20 cellular contexts compared by ENCODE assay signal in the genomic region with DNA sequence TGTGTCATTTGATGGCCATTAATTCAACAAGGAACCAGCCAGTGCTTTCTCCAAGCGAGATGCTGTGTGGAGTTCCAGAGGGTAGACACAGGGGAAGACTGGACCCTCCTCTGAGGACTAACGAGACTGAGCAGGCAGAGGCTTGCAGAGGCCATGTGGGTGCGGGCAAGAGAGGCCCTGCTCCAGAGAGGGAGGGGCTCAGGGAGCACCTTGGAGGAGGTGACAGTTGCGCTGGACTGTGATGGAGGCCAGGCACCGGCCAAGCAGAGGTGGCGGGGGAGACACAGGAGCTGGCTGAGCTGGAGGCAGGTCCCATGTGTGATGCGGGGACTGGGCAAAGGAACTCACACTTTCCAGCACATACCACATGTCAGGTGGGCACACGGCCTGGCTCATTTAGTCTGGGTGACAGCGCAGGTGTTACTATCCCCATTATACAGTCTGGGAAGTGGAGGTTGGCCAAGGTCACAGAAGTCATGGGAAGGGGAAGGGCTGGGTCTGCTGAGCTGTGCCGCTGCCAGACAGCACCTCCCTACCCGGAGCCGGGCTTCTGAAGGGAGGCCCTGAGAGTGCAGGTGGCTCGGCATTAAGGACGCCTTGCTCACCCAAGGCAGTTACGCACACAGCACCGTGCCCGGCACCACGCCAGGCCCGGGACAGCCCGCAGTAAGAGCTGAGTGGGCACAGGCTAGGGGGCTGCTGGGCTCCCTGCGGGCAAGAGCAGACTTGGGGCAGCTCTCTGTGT. TPM values are rescaled to one million over a fixed set of nuclear protein-coding genes. Genes with fewer than 3 reads are reported as not detected.
DNase-seq lines count a peak whose midpoint lies in the region; ATAC-seq, FAIRE-seq and TF ChIP-seq lines count a peak whose summit lies in the region.
"Had no signal": no experiment of that assay in that cellular context is flagged by ENCODE, and none has a peak within 500 bp of the region (broad histone marks: within the 10 kb centered on the region; RNA-seq: fewer than 3 reads in every experiment).

No MANE protein-coding gene starts in this region.

- H3K4me1 ChIP-seq in BLaER1 treated with 17β-estradiol and CSF1 and Interleukin-3, amounts not matched to agents 10 nM and 100 nM, result peaks cover 67 to 99% (median 95%) of the 10 kb centered on the region in 10 experiments
- H3K4me1 ChIP-seq in K562 (replicated peaks in 1 of 2; ENCODE audit: control insufficient read depth in 2 of 2, insufficient read depth in 2 of 2, low read length in 2 of 2), result peaks cover 23 to 78% of the 10 kb centered on the region in 2 experiments
- peaks cover 13 to 15% of the 10 kb centered on the region in 2 donors for H3K4me1 ChIP-seq in neuronal stem cell (ENCODE audit: control insufficient read depth in 2 of 2, insufficient read depth in 1 of 2, low read depth in 1 of 2, low read length in 2 of 2)

- H2AK5ac ChIP-seq in neuronal stem cell (ENCODE audit: low read depth, low read length), result peak overlapping the region; percentile 56

- intact Hi-C loops in K562 (cut with micrococcal nuclease), result no loop called here

- peaks cover 0 to 61% (median 0%) of the 10 kb centered on the region in 11 experiments; a peak in 7 of 22 replicates for H3K27me3 ChIP-seq in BLaER1 treated with 17β-estradiol and CSF1 and Interleukin-3, amounts not matched to agents 10 nM and 100 nM
- 0 out of 5 replicates have a peak, but pooled peaks cover 0 to 3% of the 10 kb centered on the region in 2 experiments for H3K27me3 ChIP-seq in K562 (ENCODE audit: control insufficient read depth in 2 of 2, insufficient read depth in 2 of 2, low read length in 2 of 2)
- peaks cover 5 to 77% (median 14%) of the 10 kb centered on the region in 3 experiments for H3K27me3 ChIP-seq in neuronal stem cell (ENCODE audit: control insufficient read depth in 3 of 3, insufficient read depth in 3 of 3, low read depth in 1 of 3, low read length in 3 of 3)
- H3K27me3 ChIP-seq: brain microvascular endothelial cell had no signal

- no peaks in the 10 kb centered on the region for H3K79me1 ChIP-seq in neuronal stem cell (ENCODE audit: low read depth, low read length)

- H3K27ac ChIP-seq in BLaER1 treated with 17β-estradiol and CSF1 and Interleukin-3, amounts not matched to agents 10 nM and 100 nM, result no peak overlapping the region
- H3K27ac ChIP-seq in K562 (ENCODE audit: extremely low read depth, low read depth, low read length) (no peak overlapping the region), neuronal stem cell (replicated peaks; ENCODE audit: low read length) (no peak overlapping the region)
- H3K27ac ChIP-seq: brain microvascular endothelial cell, epithelial cell of prostate, upper lobe of left lung had no signal

- peak overlapping the region in 3 of 11 experiments; percentile 83 to 88 (median 87); a peak in 4 of 22 replicates for H3K9ac ChIP-seq in BLaER1 treated with 17β-estradiol and CSF1 and Interleukin-3, amounts not matched to agents 10 nM and 100 nM
- H3K9ac ChIP-seq in K562 (ENCODE audit: insufficient read depth in 1 of 2, low read depth in 2 of 2, low read length in 2 of 2), result no peak overlapping the region
- H3K9ac ChIP-seq in neuronal stem cell (ENCODE audit: low read depth, low read length, poor library complexity), result no peak overlapping the region

- no peaks in the 10 kb centered on the region for H3K9me3 ChIP-seq in BLaER1 treated with 17β-estradiol and CSF1 and Interleukin-3, amounts not matched to agents 10 nM and 100 nM (replicated peaks in 1 of 11)
- H3K9me3 ChIP-seq in K562 (replicated peaks; ENCODE audit: control insufficient read depth, insufficient read depth, low read depth, low read length) (no peaks in the 10 kb centered on the region), neuronal stem cell (replicated peaks in 1 of 2; ENCODE audit: control insufficient read depth in 2 of 2, insufficient read depth in 1 of 2, low read depth in 1 of 2, low read length in 2 of 2) (no peaks in the 10 kb centered on the region)
- H3K9me3 ChIP-seq: upper lobe of left lung had no signal

- H4K8ac ChIP-seq in neuronal stem cell (ENCODE audit: low read depth, low read length), result peak overlapping the region; percentile 43

- CTCF ChIA-PET in K562 (lab: Yijun Ruan, JAX; ENCODE audit: low intra/inter-chr PET ratio), result no interaction called here

- H3K9me1 ChIP-seq in K562 (ENCODE audit: control insufficient read depth, insufficient read depth, low read length), result peaks cover 3% of the 10 kb centered on the region

- TF ChIP-seq RAD21 in K562 (CRISPR knock-in tag; conservative IDR thresholded peaks at IDR 0.05 in 1 of 2, IDR thresholded peaks at IDR 0.05 in 1 of 2), result no peak

- H2BK120ac ChIP-seq in neuronal stem cell (ENCODE audit: low read depth, low read length), result no peak overlapping the region

- TF ChIP-seq POLR2A in K562 (conservative IDR thresholded peaks at IDR 0.05), result no peak

- H3K79me2 ChIP-seq in K562 (ENCODE audit: control insufficient read depth, insufficient read depth, low read length), result peaks cover 4% of the 10 kb centered on the region; the same call in 2 of the 3 replicates

- POLR2A ChIA-PET in K562 (lab: Yijun Ruan, JAX), result interaction anchor here (1.7 kb wide), 1 partner anchor 11 kb away, joined by 3 read pairs; no protein-coding TSS in a partner anchor

- H3K4ac ChIP-seq in neuronal stem cell (ENCODE audit: low read length), result no peak overlapping the region

- H3K4me2 ChIP-seq in BLaER1 treated with 17β-estradiol and CSF1 and Interleukin-3, amounts not matched to agents 10 nM and 100 nM, result peak overlapping the region; percentile 10 to 100 (median 99); a peak in 20 of 22 replicates
- H3K4me2 ChIP-seq in K562 (ENCODE audit: insufficient read depth, low read length) (no peak overlapping the region), neuronal stem cell (ENCODE audit: insufficient read depth, low read length, poor library complexity, severe bottlenecking) (no peak overlapping the region)

- no peak overlapping the region for H2AFZ ChIP-seq in K562 (ENCODE audit: low read depth, low read length)
- H2AFZ ChIP-seq in neuronal stem cell (ENCODE audit: low read length), result no peak overlapping the region

- peaks cover 0 to 71% (median 55%) of the 10 kb centered on the region in 11 experiments; a peak in 20 of 22 replicates for H4K20me1 ChIP-seq in BLaER1 treated with 17β-estradiol and CSF1 and Interleukin-3, amounts not matched to agents 10 nM and 100 nM
- peaks cover 6% of the 10 kb centered on the region; the same call in 1 of the 2 replicates for H4K20me1 ChIP-seq in K562 (replicated peaks; ENCODE audit: control insufficient read depth, insufficient read depth, low read length)

- in situ Hi-C loops in K562 (cut with MboI), result no loop called here

- H2BK15ac ChIP-seq in neuronal stem cell (ENCODE audit: low read length), result no peak overlapping the region

- TF ChIP-seq CTCF in GM12865 (IDR thresholded peaks at IDR 0.05; ENCODE audit: insufficient read depth, low read depth, low read length, missing control alignments) (no peak), K562 (IDR thresholded peaks at IDR 0.05 in 2 of 3, conservative IDR thresholded peaks at IDR 0.05 in 1 of 3; ENCODE audit: insufficient read depth in 2 of 3, low read depth in 1 of 3, low read length in 3 of 3) (no peak)

- peaks cover 0 to 25% (median 14%) of the 10 kb centered on the region in 11 experiments; a peak in 17 of 22 replicates for H3K36me3 ChIP-seq in BLaER1 treated with 17β-estradiol and CSF1 and Interleukin-3, amounts not matched to agents 10 nM and 100 nM
- peaks cover 5% of the 10 kb centered on the region; the same call in 1 of the 3 replicates for H3K36me3 ChIP-seq in K562 (ENCODE audit: control insufficient read depth, insufficient read depth, low read length)
- H3K36me3 ChIP-seq in neuronal stem cell (replicated peaks in 1 of 2; ENCODE audit: control insufficient read depth in 2 of 2, insufficient read depth in 2 of 2, low read length in 2 of 2), result no peaks in the 10 kb centered on the region
- H3K36me3 ChIP-seq: brain microvascular endothelial cell, upper lobe of left lung had no signal

- H3K14ac ChIP-seq in neuronal stem cell (ENCODE audit: low read length), result peak overlapping the region; percentile 56

- H3K23ac ChIP-seq in neuronal stem cell (ENCODE audit: low read depth, low read length, poor library complexity), result no peak overlapping the region

- no peak overlapping the region for H2BK5ac ChIP-seq in neuronal stem cell (ENCODE audit: low read length)

- DNase-seq in GM12865 (ENCODE audit: low read depth) (peak; percentile 1), K562 (ENCODE audit: extremely low read depth in 1 of 4, low spot score in 3 of 4) (no peak), neuronal stem cell (ENCODE audit: low spot score) (no peak), medulla oblongata (ENCODE audit: extremely low spot score) (no peak), SIG-M5 (lab: John Stamatoyannopoulos, UW) (no peak)
- DNase-seq: activated naive CD4-positive, alpha-beta T cell treated with anti-CD3 and anti-CD28 coated beads, Interleukin-2, amount 10 ng/mL, durations not matched to agents 7 days and 5 days; activated T-cell treated with anti-CD3 and anti-CD28 coated beads, Interleukin-2, amount 50 U/mL, for 4 hours; brain microvascular endothelial cell; CD4-positive, CD25-positive, alpha-beta regulatory T cell; kidney glomerular epithelial cell; NCI-H1436; NCI-H446; T-helper 2 cell had no signal

- WGBS in K562 (ENCODE audit: insufficient coverage, low coverage, missing lambda C conversion rate), result 90% methylated on average over 18 of the region's 21 CpGs
- whole genome bisulfite sequencing in neuronal stem cell (ENCODE audit: extremely low coverage in 2 of 2, insufficient read length in 2 of 2, insufficient replicate concordance in 1 of 2), 2 donors, result no CpG with 5 or more reads among the region's 21 CpGs

- FAIRE-seq in K562 (lab: Jason Lieb, UNC), result no peak
- FAIRE-seq: GM12891 had no signal

- H3K4me3 ChIP-seq in BLaER1 treated with 17β-estradiol and CSF1 and Interleukin-3, amounts not matched to agents 10 nM and 100 nM, result 0 out of 20 replicates have a peak overlapping the region, but pooled peaks of 1 of the 10 experiments have one; percentile 77
- H3K4me3 ChIP-seq in GM12865 (ENCODE audit: low read depth, low read length) (no peak overlapping the region), K562 (no peak overlapping the region), neuronal stem cell (ENCODE audit: low read length in 2 of 2) (no peak overlapping the region)
- H3K4me3 ChIP-seq: upper lobe of left lung had no signal

- BruUV-seq in K562 (replicated peaks; lab: Mats Ljungman, UMichigan), result no TSS peak

- no peak for TF ChIP-seq EP300 in K562 (IDR thresholded peaks at IDR 0.05; ENCODE audit: low read length)

- H4K91ac ChIP-seq in neuronal stem cell (ENCODE audit: low read depth, low read length, poor library complexity), result no peak overlapping the region

- no peak overlapping the region for H3K18ac ChIP-seq in neuronal stem cell (ENCODE audit: low read length)

- no peak overlapping the region for H2BK12ac ChIP-seq in neuronal stem cell (ENCODE audit: low read length)

- ATAC-seq in K562 (no peak), GM19023 (IDR thresholded peaks at IDR 0.05; ENCODE audit: unreplicated experiment) (no peak)
- ATAC-seq: activated T-cell treated with anti-CD3 and anti-CD28 coated beads, Interleukin-2, amount 50 U/mL, for 4 hours; SK-N-SH treated with all-trans-retinoic acid at 6 μM for 48 hours had no signal

RNA-seq across cellular contexts. Expression of gene MELTF, which starts 3.7 kb away (rescaled TPM):
- 21.6 and 62.0 TPM in 2 replicates for total RNA-seq in K562 (2011; cell fraction: chromatin; rRNA removed; ENCODE audit: low replicate concordance)
- total RNA-seq in K562 (2011; cell fraction: nucleolus; rRNA removed), result 25.8 and 34.5 TPM in 2 replicates
- 24.9 and 29.2 TPM in 2 replicates for total RNA-seq in K562 (2011; cell fraction: nucleoplasm; rRNA removed)
- total RNA-seq in K562 (2014; rRNA removed) (6.8 and 8.4 TPM in 2 replicates), K562 (2014; rRNA removed; fragmentation: Illumina TruSeq; extraction: Trizol) (3.0 and 3.3 TPM in 2 replicates), K562 (2015; rRNA removed; fragmentation: Illumina TruSeq; extraction: Trizol) (3.8 and 4.5 TPM in 2 replicates), K562 (2021) (10.5 and 11.7 TPM in 2 replicates)
- polyA plus RNA-seq in K562 (2011; rRNA removed) (4.0 and 4.8 TPM in 2 replicates), K562 (2014; fragmentation: Illumina TruSeq; extraction: Trizol) (3.7 and 4.9 TPM in 2 replicates), K562 (2014; fragmentation: Nextera tagmentation; extraction: Ambion mirVana) (under 1 TPM; 0.35 to 0.52 TPM), K562 (2014; rRNA removed) (8.1 and 8.6 TPM in 2 replicates)
- polyA plus RNA-seq in K562 (2011; cell fraction: cytosol; rRNA removed), result 3.0 and 7.4 TPM in 2 replicates
- 17.2 and 37.9 TPM in 2 replicates for polyA plus RNA-seq in K562 (2011; cell fraction: nucleus; rRNA removed)
- polyA plus RNA-seq in K562 (2012), result 6.7 and 10.6 TPM in 2 replicates
- polyA minus RNA-seq in K562 (2011; rRNA and poly(A)+ RNA removed), result 2.2 and 4.0 TPM in 2 replicates
- polyA minus RNA-seq in K562 (2011; cell fraction: cytosol; rRNA and poly(A)+ RNA removed), result 1.9 and 4.6 TPM in 2 replicates
- polyA minus RNA-seq in K562 (2011; cell fraction: nucleus; rRNA and poly(A)+ RNA removed), result 11.0 and 16.4 TPM in 2 replicates
- polyA plus RNA-seq in neuronal stem cell (2013, experiment 1 of 2), result 4.6 TPM
- polyA plus RNA-seq in neuronal stem cell (2013, experiment 2 of 2), result 5.0 TPM

RNA-seq across cellular contexts. Expression of gene PIGZ, which starts 57.3 kb away (rescaled TPM):
- total RNA-seq in K562 (2011; cell fraction: chromatin; rRNA removed; ENCODE audit: low replicate concordance), result 3.6 and 5.8 TPM in 2 replicates
- total RNA-seq in K562 (2011; cell fraction: nucleolus; rRNA removed), result 2.3 and 3.3 TPM in 2 replicates
- total RNA-seq in K562 (2011; cell fraction: nucleoplasm; rRNA removed), result 3.5 and 4.7 TPM in 2 replicates
- 0.54 and 0.73 TPM in 2 replicates for total RNA-seq in K562 (2014; rRNA removed)
- total RNA-seq in K562 (2014; rRNA removed; fragmentation: Illumina TruSeq; extraction: Trizol), result 0.48 and 0.76 TPM in 2 replicates
- 0.30 and 0.54 TPM in 2 replicates for total RNA-seq in K562 (2015; rRNA removed; fragmentation: Illumina TruSeq; extraction: Trizol)
- total RNA-seq in K562 (2021), result 0.87 and 1.0 TPM in 2 replicates
- polyA plus RNA-seq in K562 (2011; rRNA removed), result 1.8 and 2.8 TPM in 2 replicates
- polyA plus RNA-seq in K562 (2011; cell fraction: cytosol; rRNA removed), result 2.3 and 2.8 TPM in 2 replicates
- 4.7 and 6.2 TPM in 2 replicates for polyA plus RNA-seq in K562 (2011; cell fraction: nucleus; rRNA removed)
- 1.2 and 4.7 TPM in 2 replicates for polyA plus RNA-seq in K562 (2012)
- 0.79 and 0.91 TPM in 2 replicates for polyA plus RNA-seq in K562 (2014; fragmentation: Illumina TruSeq; extraction: Trizol)
- polyA plus RNA-seq in K562 (2014; fragmentation: Nextera tagmentation; extraction: Ambion mirVana), result under 1 TPM; 0.15 TPM
- 1.2 and 2.0 TPM in 2 replicates for polyA plus RNA-seq in K562 (2014; rRNA removed)
- polyA minus RNA-seq in K562 (2011; rRNA and poly(A)+ RNA removed), result 1.0 and 1.1 TPM in 2 replicates
- polyA minus RNA-seq in K562 (2011; cell fraction: cytosol; rRNA and poly(A)+ RNA removed), result 1.1 and 1.3 TPM in 2 replicates
- 1.00 and 1.2 TPM in 2 replicates for polyA minus RNA-seq in K562 (2011; cell fraction: nucleus; rRNA and poly(A)+ RNA removed)
- polyA plus RNA-seq in neuronal stem cell (2013, experiment 1 of 2), result 2.0 TPM
- 1.6 TPM for polyA plus RNA-seq in neuronal stem cell (2013, experiment 2 of 2)
- total RNA-seq: OCI-LY7 had no signal

Comparison
In these comparisons a context has a peak if more than half of its experiments do, and no peak if none do; other contexts are left out.
1. H3K4me2 ChIP-seq: peak in BLaER1 treated with 17β-estradiol and CSF1 and Interleukin-3, amounts not matched to agents 10 nM and 100 nM (11 of 11); none in K562 (single experiment) and neuronal stem cell (single experiment).